Comparison of ENCODE assay signal across 19 cellular contexts in the genomic region with DNA sequence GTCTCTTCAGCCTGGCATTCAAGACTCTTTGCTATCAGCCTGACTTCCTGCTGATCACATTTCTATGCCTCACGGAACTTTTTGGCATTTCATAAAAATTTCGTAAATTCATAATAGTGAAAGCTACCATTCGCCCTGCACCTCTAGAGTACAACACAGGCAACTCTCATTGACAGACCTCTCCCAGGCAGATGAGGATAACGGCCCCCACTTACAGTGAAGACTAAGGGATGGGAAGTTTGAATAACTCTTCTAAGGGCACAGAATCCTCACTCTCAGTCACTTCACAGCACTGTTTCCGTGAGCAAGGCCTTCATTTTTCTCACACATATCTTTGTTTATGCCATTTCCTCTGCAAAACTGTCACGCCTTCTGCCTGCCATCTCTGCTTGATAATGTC.
DNase-seq lines count a peak whose midpoint lies in the region; ATAC-seq and TF ChIP-seq lines count a peak whose summit lies in the region.
"Had no signal": no experiment of that assay in that cellular context is flagged by ENCODE, and none has a peak within 500 bp of the region (broad histone marks: within the 10 kb centered on the region; RNA-seq: fewer than 3 reads in every experiment).

No MANE protein-coding gene starts in this region.

- intact Hi-C loops in naive thymus-derived CD4-positive, alpha-beta T cell (cut with micrococcal nuclease) = no loop called here

- H3K9me3 Mint-ChIP-seq in CD4-positive, CD25-positive, alpha-beta regulatory T cell = peaks cover 0 to 6% (median 0%) of the 10 kb centered on the region in 7 donors
- H3K9me3 Mint-ChIP-seq in GM23338 = peaks cover 10% of the 10 kb centered on the region
- peaks cover 8% of the 10 kb centered on the region for H3K9me3 Mint-ChIP-seq in activated CD4-positive, alpha-beta memory T cell treated with anti-CD3 and anti-CD28 coated beads, Interleukin-2, amount 10 ng/mL, durations not matched to agents 7 days and 5 days
- peaks cover 0 to 14% (median 3%) of the 10 kb centered on the region in 11 donors for H3K9me3 Mint-ChIP-seq in naive thymus-derived CD4-positive, alpha-beta T cell

- TF ChIP-seq CTCF in GM23338 (conservative IDR thresholded peaks at IDR 0.05; ENCODE audit: low read depth in 2 of 2) = no peak

- H3K4me1 Mint-ChIP-seq in CD4-positive, CD25-positive, alpha-beta regulatory T cell = peaks cover 6 to 38% (median 10%) of the 10 kb centered on the region in 4 donors
- peaks cover 14% of the 10 kb centered on the region for H3K4me1 Mint-ChIP-seq in GM23338
- H3K4me1 Mint-ChIP-seq in activated CD4-positive, alpha-beta memory T cell treated with anti-CD3 and anti-CD28 coated beads, Interleukin-2, amount 10 ng/mL, durations not matched to agents 7 days and 5 days = peaks cover 38% of the 10 kb centered on the region
- H3K4me1 Mint-ChIP-seq in naive thymus-derived CD4-positive, alpha-beta T cell = peaks cover 10 to 37% (median 34%) of the 10 kb centered on the region in 7 donors

- no peaks in the 10 kb centered on the region for H3K9me2 ChIP-seq in GM23338 (ENCODE audit: insufficient read depth)

- no peaks in the 10 kb centered on the region for H3K36me3 Mint-ChIP-seq in CD4-positive, CD25-positive, alpha-beta regulatory T cell
- H3K36me3 Mint-ChIP-seq in GM23338 (ENCODE audit: low read depth) = peaks cover 5% of the 10 kb centered on the region; the same call in 1 of the 3 replicates
- H3K36me3 Mint-ChIP-seq in activated CD4-positive, alpha-beta memory T cell treated with anti-CD3 and anti-CD28 coated beads, Interleukin-2, amount 10 ng/mL, durations not matched to agents 7 days and 5 days (ENCODE audit: low read depth) = peaks cover 2% of the 10 kb centered on the region
- H3K36me3 Mint-ChIP-seq in naive thymus-derived CD4-positive, alpha-beta T cell = peaks cover 0 to 8% (median 0%) of the 10 kb centered on the region in 5 donors
- H3K36me3 Mint-ChIP-seq: activated naive CD8-positive, alpha-beta T cell treated with anti-CD3 and anti-CD28 coated beads, Interleukin-2, amount 10 ng/mL, durations not matched to agents 7 days and 5 days had no signal

- peak overlapping the region in 3 of 4 donors; percentile 53 to 75 (median 75) for H3K4me3 Mint-ChIP-seq in CD4-positive, CD25-positive, alpha-beta regulatory T cell
- H3K4me3 Mint-ChIP-seq in GM23338 = no peak overlapping the region
- H3K4me3 Mint-ChIP-seq in activated CD4-positive, alpha-beta memory T cell treated with anti-CD3 and anti-CD28 coated beads, Interleukin-2, amount 10 ng/mL, durations not matched to agents 7 days and 5 days = peak overlapping the region; percentile 34
- H3K4me3 Mint-ChIP-seq in naive thymus-derived CD4-positive, alpha-beta T cell = peak overlapping the region; percentile 12 to 86 (median 63)
- H3K4me3 Mint-ChIP-seq: activated naive CD8-positive, alpha-beta T cell treated with anti-CD3 and anti-CD28 coated beads, Interleukin-2, amount 10 ng/mL, durations not matched to agents 7 days and 5 days had no signal

- no peaks in the 10 kb centered on the region for H3F3A ChIP-seq in GM23338 (replicated peaks; ENCODE audit: low read depth)

- no peaks in the 10 kb centered on the region for H3K27me3 ChIP-seq in CD4-positive, CD25-positive, alpha-beta regulatory T cell (ENCODE audit: control insufficient read depth, insufficient read depth, low read length)
- no peaks in the 10 kb centered on the region for H3K27me3 ChIP-seq in GM23338 (ENCODE audit: insufficient read depth)
- H3K27me3 ChIP-seq in naive thymus-derived CD4-positive, alpha-beta T cell (ENCODE audit: control insufficient read depth in 2 of 2, insufficient read depth in 2 of 2, low read length in 2 of 2) = no peaks in the 10 kb centered on the region
- H3K27me3 ChIP-seq: uterus had no signal

- no peaks in the 10 kb centered on the region for H4K20me1 ChIP-seq in GM23338 (replicated peaks; ENCODE audit: insufficient read depth)

- H3K79me2 ChIP-seq in GM23338 (replicated peaks; ENCODE audit: insufficient read depth) = no peaks in the 10 kb centered on the region

- ATAC-seq in CD4-positive, CD25-positive, alpha-beta regulatory T cell (ENCODE audit: low read depth in 2 of 2) = peak in 1 of 2 donors; percentile 35
- ATAC-seq in GM23338 (peak; percentile 25; the same call in 2 of the 3 replicates), HG03139 (IDR thresholded peaks at IDR 0.05; ENCODE audit: unreplicated experiment) (no peak)
- peak; percentile 16 for ATAC-seq in naive thymus-derived CD4-positive, alpha-beta T cell

- peak overlapping the region; percentile 81 to 91 (median 87) for H3K27ac Mint-ChIP-seq in CD4-positive, CD25-positive, alpha-beta regulatory T cell
- H3K27ac Mint-ChIP-seq in GM23338 = no peak overlapping the region
- peak overlapping the region; percentile 72 for H3K27ac Mint-ChIP-seq in activated CD4-positive, alpha-beta memory T cell treated with anti-CD3 and anti-CD28 coated beads, Interleukin-2, amount 10 ng/mL, durations not matched to agents 7 days and 5 days
- peak overlapping the region; percentile 74 to 96 (median 90) for H3K27ac Mint-ChIP-seq in naive thymus-derived CD4-positive, alpha-beta T cell
- H3K27ac Mint-ChIP-seq: activated naive CD8-positive, alpha-beta T cell treated with anti-CD3 and anti-CD28 coated beads, Interleukin-2, amount 10 ng/mL, durations not matched to agents 7 days and 5 days had no signal

- no peak overlapping the region for H3K27ac ChIP-seq in CD4-positive, CD25-positive, alpha-beta regulatory T cell (ENCODE audit: insufficient read depth, low read length, poor library complexity, severe bottlenecking)
- H3K27ac ChIP-seq in GM23338 (ENCODE audit: low read depth) = no peak overlapping the region
- H3K27ac ChIP-seq in naive thymus-derived CD4-positive, alpha-beta T cell (ENCODE audit: low read depth, low read length) = peak overlapping the region; percentile 58
- H3K27ac ChIP-seq: epithelial cell of prostate, uterus had no signal

- peak overlapping the region; percentile 70; the same call in 1 of the 2 replicates for H2AFZ ChIP-seq in GM23338

- peaks cover 26% of the 10 kb centered on the region for H3K4me1 ChIP-seq in CD4-positive, CD25-positive, alpha-beta regulatory T cell (ENCODE audit: control insufficient read depth, insufficient read depth, low read length, poor library complexity, severe bottlenecking)
- H3K4me1 ChIP-seq in GM23338 (ENCODE audit: insufficient read depth) = peaks cover 14% of the 10 kb centered on the region
- peaks cover 12 to 19% of the 10 kb centered on the region in 2 donors for H3K4me1 ChIP-seq in naive thymus-derived CD4-positive, alpha-beta T cell (ENCODE audit: control insufficient read depth in 2 of 2, insufficient read depth in 2 of 2, low read length in 2 of 2)
- H3K4me1 ChIP-seq: uterus had no signal

- no peaks in the 10 kb centered on the region for H3K9me3 ChIP-seq in CD4-positive, CD25-positive, alpha-beta regulatory T cell (ENCODE audit: control insufficient read depth in 2 of 2, low read length in 2 of 2)
- no peaks in the 10 kb centered on the region for H3K9me3 ChIP-seq in naive thymus-derived CD4-positive, alpha-beta T cell (ENCODE audit: control insufficient read depth in 2 of 3, low read length in 3 of 3)
- H3K9me3 ChIP-seq: HAP-1, uterus had no signal

- H3K4me3 ChIP-seq in CD4-positive, CD25-positive, alpha-beta regulatory T cell (ENCODE audit: low read depth, low read length) = peak overlapping the region; percentile 38
- H3K4me3 ChIP-seq in GM23338 = no peak overlapping the region
- no peak overlapping the region for H3K4me3 ChIP-seq in naive thymus-derived CD4-positive, alpha-beta T cell (ENCODE audit: low read length)
- H3K4me3 ChIP-seq: HAP-1, uterus had no signal

- peak in 1 of 3 donors; percentile 61 for DNase-seq in CD4-positive, CD25-positive, alpha-beta regulatory T cell
- DNase-seq in GM23338 (ENCODE audit: low spot score) = no peak
- no peak for DNase-seq in activated CD4-positive, alpha-beta memory T cell treated with anti-CD3 and anti-CD28 coated beads, Interleukin-2, amount 10 ng/mL, durations not matched to agents 7 days and 5 days
- DNase-seq in naive thymus-derived CD4-positive, alpha-beta T cell = peak in 5 of 9 donors; percentile 4 to 18 (median 9)
- DNase-seq in SK-N-DZ (ENCODE audit: low spot score) = no peak
- DNase-seq in hypothalamus (lab: John Stamatoyannopoulos, UW) = no peak
- no peak for DNase-seq in DMS53 (lab: John Stamatoyannopoulos, UW)
- DNase-seq: activated CD4-positive, CD25-positive, alpha-beta regulatory T cell; activated CD8-positive, alpha-beta memory T cell treated with anti-CD3 and anti-CD28 coated beads, Interleukin-2, amount 50 U/mL, for 4 hours; activated naive CD8-positive, alpha-beta T cell treated with anti-CD3 and anti-CD28 coated beads, Interleukin-2, amount 10 ng/mL, durations not matched to agents 7 days and 5 days; Calu3; foreskin melanocyte; left colon; NCI-H187 treated with DMSO at 0.1 percent for 48 hours; stimulated activated CD4-positive, alpha-beta T cell treated with anti-CD3 and anti-CD28 coated beads, Interleukin-2, amount 100 ng/mL, for 48 hours; uterus had no signal

- POLR2A ChIA-PET in activated CD4-positive, alpha-beta memory T cell treated with anti-CD3 and anti-CD28 coated beads, Interleukin-2, amount 10 ng/mL, durations not matched to agents 7 days and 5 days (lab: Charles Lee) = no interaction called here
- POLR2A ChIA-PET in naive thymus-derived CD4-positive, alpha-beta T cell (lab: Charles Lee) = no interaction called here

- peak overlapping the region; percentile 37; the same call in 1 of the 2 replicates for H3K4me2 ChIP-seq in GM23338

- no peaks in the 10 kb centered on the region for H3K27me3 Mint-ChIP-seq in CD4-positive, CD25-positive, alpha-beta regulatory T cell
- peaks cover 7% of the 10 kb centered on the region for H3K27me3 Mint-ChIP-seq in GM23338 (ENCODE audit: insufficient read depth, low read depth, poor library complexity)
- H3K27me3 Mint-ChIP-seq in activated CD4-positive, alpha-beta memory T cell treated with anti-CD3 and anti-CD28 coated beads, Interleukin-2, amount 10 ng/mL, durations not matched to agents 7 days and 5 days = peaks cover 13% of the 10 kb centered on the region
- peaks cover 0 to 4% (median 0%) of the 10 kb centered on the region in 5 donors for H3K27me3 Mint-ChIP-seq in naive thymus-derived CD4-positive, alpha-beta T cell

- CTCF ChIA-PET in activated CD4-positive, alpha-beta memory T cell treated with anti-CD3 and anti-CD28 coated beads, Interleukin-2, amount 10 ng/mL, durations not matched to agents 7 days and 5 days (lab: Charles Lee) = no interaction called here
- CTCF ChIA-PET in naive thymus-derived CD4-positive, alpha-beta T cell (lab: Charles Lee) = no interaction called here

- H3K36me3 ChIP-seq in CD4-positive, CD25-positive, alpha-beta regulatory T cell (ENCODE audit: control insufficient read depth, insufficient read depth, low read length) = no peaks in the 10 kb centered on the region
- H3K36me3 ChIP-seq in GM23338 (ENCODE audit: insufficient read depth) = no peaks in the 10 kb centered on the region
- H3K36me3 ChIP-seq in naive thymus-derived CD4-positive, alpha-beta T cell (ENCODE audit: control insufficient read depth in 2 of 3, insufficient read depth in 3 of 3, low read length in 3 of 3) = no peaks in the 10 kb centered on the region
- H3K36me3 ChIP-seq: HAP-1, uterus had no signal

TF ChIP-seq in GM23338, 12 proteins besides CTCF, POLR2A, EP300 and RAD21 (continues in another document):
- TF ChIP-seq JUNB (IDR thresholded peaks at IDR 0.05; ENCODE audit: unreplicated experiment) (no peak), ZNF114 (CRISPR knock-in tag; IDR thresholded peaks at IDR 0.05) (no peak)

Comparison
In these comparisons a context has a peak if more than half of its experiments do, and no peak if none do; other contexts are left out.
1. DNase-seq: peak in naive thymus-derived CD4-positive, alpha-beta T cell (5 of 9); none in GM23338 (single experiment), activated CD4-positive, alpha-beta memory T cell treated with anti-CD3 and anti-CD28 coated beads, Interleukin-2, amount 10 ng/mL, durations not matched to agents 7 days and 5 days (single experiment), SK-N-DZ (single experiment), hypothalamus (0 of 51) and DMS53 (single experiment).